ENCODE assay signal across 18 cellular contexts in the genomic region with DNA sequence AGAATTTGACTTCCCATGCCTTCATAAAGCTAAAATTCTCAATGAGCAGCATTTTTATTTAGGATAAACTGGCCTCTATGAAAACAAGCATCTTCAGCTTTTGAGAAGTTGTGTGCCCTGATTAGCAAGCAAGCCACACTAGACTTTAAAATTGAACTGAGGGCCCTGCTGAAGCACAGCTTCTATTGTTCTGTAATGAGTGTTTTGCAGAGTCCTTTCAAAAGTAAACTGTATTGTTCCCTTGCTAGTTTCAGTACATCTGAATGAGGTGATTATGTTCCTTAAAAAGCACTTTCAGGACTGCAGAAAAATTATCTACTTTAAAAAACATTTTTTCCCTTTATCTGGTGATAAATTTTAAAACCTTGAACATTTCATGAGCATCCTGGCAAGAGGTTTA.
DNase-seq lines count a peak whose midpoint lies in the region; ATAC-seq and TF ChIP-seq lines count a peak whose summit lies in the region.
"Had no signal": no experiment of that assay in that cellular context is flagged by ENCODE, and none has a peak within 500 bp of the region (broad histone marks: within the 10 kb centered on the region; RNA-seq: fewer than 3 reads in every experiment).

No MANE protein-coding gene starts in this region.

- H3K79me2 ChIP-seq in KMS-11 (ENCODE audit: insufficient read depth, low read depth) = no peaks in the 10 kb centered on the region

- H3K9me3 ChIP-seq in iPS-18a (ENCODE audit: control insufficient read depth, low read depth, low read length) = no peaks in the 10 kb centered on the region
- H3K9me3 ChIP-seq in psoas muscle = no peaks in the 10 kb centered on the region

- H3K36me3 ChIP-seq in KMS-11 (ENCODE audit: insufficient read depth) (no peaks in the 10 kb centered on the region), iPS-18a (ENCODE audit: control insufficient read depth, low read depth, low read length) (no peaks in the 10 kb centered on the region), psoas muscle (ENCODE audit: insufficient read depth in 1 of 2, low read depth in 1 of 2) (no peaks in the 10 kb centered on the region)

- H4K20me1 ChIP-seq in KMS-11 (ENCODE audit: insufficient read depth) = no peaks in the 10 kb centered on the region

- no peaks in the 10 kb centered on the region for H3K27me3 ChIP-seq in KMS-11 (ENCODE audit: insufficient read depth, low read depth)
- no peaks in the 10 kb centered on the region for H3K27me3 ChIP-seq in iPS-18a (ENCODE audit: control insufficient read depth, insufficient read depth, low read length)
- H3K27me3 ChIP-seq in psoas muscle (ENCODE audit: insufficient read depth in 3 of 3, low read length in 2 of 3) = no peaks in the 10 kb centered on the region

- H3K4me2 ChIP-seq in KMS-11 = peak overlapping the region; percentile 2; the same call in 1 of the 2 replicates

- H3K27ac ChIP-seq in KMS-11 (peak overlapping the region; percentile 19; the same call in 1 of the 2 replicates), iPS-18a (ENCODE audit: low read length) (peak overlapping the region; percentile 47), psoas muscle (no peak overlapping the region)
- H3K27ac ChIP-seq: C4-2B had no signal

- peaks cover 12% of the 10 kb centered on the region for H3K4me1 ChIP-seq in KMS-11 (ENCODE audit: low read depth, poor library complexity, severe bottlenecking)
- peaks cover 7% of the 10 kb centered on the region for H3K4me1 ChIP-seq in iPS-18a (ENCODE audit: control insufficient read depth, low read depth, low read length)
- H3K4me1 ChIP-seq in psoas muscle = no peaks in the 10 kb centered on the region

- no peak overlapping the region for H2AFZ ChIP-seq in KMS-11 (ENCODE audit: low read depth)

- ATAC-seq in HG02759 (IDR thresholded peaks at IDR 0.05; ENCODE audit: unreplicated experiment) (no peak), psoas muscle (no peak), GM19395 (IDR thresholded peaks at IDR 0.05; ENCODE audit: unreplicated experiment) (no peak)
- ATAC-seq: PC-3 had no signal

- H3K9ac ChIP-seq in KMS-11 = no peak overlapping the region
- H3K9ac ChIP-seq in iPS-18a (ENCODE audit: low read length) = peak overlapping the region; percentile 28

- intact Hi-C loops in psoas muscle (cut with DNase I) = no loop called here

- peak; percentile 26 for DNase-seq in COR-L47 (lab: John Stamatoyannopoulos, UW)
- DNase-seq in NCI-H69 (lab: John Stamatoyannopoulos, UW) = peak; percentile 60
- no peak for DNase-seq in psoas muscle
- no peak for DNase-seq in foreskin melanocyte
- DNase-seq: CD8-positive, alpha-beta memory T cell; DMS53; GDM1; NCI-H1092 treated with DMSO at 0.1 percent for 48 hours; NCI-H1694; NCI-H2081 treated with DMSO at 0.1 percent for 48 hours; NCI-H524; PC-3; Right ventricle myocardium superior had no signal

- TF ChIP-seq CTCF in KMS-11 (conservative IDR thresholded peaks at IDR 0.05; ENCODE audit: low read depth, low read length) (no peak), psoas muscle (IDR thresholded peaks at IDR 0.05) (no peak)

- H3K4me3 ChIP-seq in KMS-11 (IDR thresholded peaks at IDR 0.05; ENCODE audit: insufficient read depth, low read depth, low read length) (no peak overlapping the region), iPS-18a (ENCODE audit: low read length) (no peak overlapping the region), psoas muscle (no peak overlapping the region)

Comparison
In these comparisons a context has a peak if more than half of its experiments do, and no peak if none do; other contexts are left out.
1. DNase-seq: peak in COR-L47 (single experiment) and NCI-H69 (single experiment); none in psoas muscle (0 of 2) and foreskin melanocyte (single experiment).